In genomic region chr20:49186535-49187329, GRCh38 we compare ENCODE assay signal across 8 cellular contexts. TPM values are rescaled to one million over a fixed set of nuclear protein-coding genes. Genes with fewer than 3 reads are reported as not detected.
A peak's percentile ranks its signal among the peaks of the same experiment; 100 is the strongest.
DNase-seq lines count a peak whose midpoint lies in the region; ATAC-seq and TF ChIP-seq lines count a peak whose summit lies in the region.

No MANE protein-coding gene starts in this region.

- H3K9ac ChIP-seq in SK-N-MC (ENCODE audit: insufficient read length) = peak overlapping the region; percentile 87

- POLR2A ChIA-PET in AG04449 (lab: Yijun Ruan, JAX) = interaction anchor here (0.9 kb wide), 1 partner anchor 27 kb away, joined by 3 read pairs; no protein-coding TSS in a partner anchor

- peak; percentile 22 to 43 for ATAC-seq in activated naive CD4-positive, alpha-beta T cell treated with anti-CD3 and anti-CD28 coated beads, Interleukin-2, amount 50 U/mL, for 72 hours
- ATAC-seq in HG03095 (IDR thresholded peaks at IDR 0.05; ENCODE audit: unreplicated experiment) = no peak

- H3K4me3 ChIP-seq in AG04449 (ENCODE audit: low read depth, low read length) = peak overlapping the region; percentile 70
- peak overlapping the region; percentile 95 for H3K4me3 ChIP-seq in SK-N-MC
- peak overlapping the region; percentile 90 to 92 for H3K4me3 ChIP-seq in prostate gland

- H3K27ac Mint-ChIP-seq in activated naive CD4-positive, alpha-beta T cell treated with anti-CD3 and anti-CD28 coated beads, Interleukin-2, amount 50 U/mL, for 72 hours = peak overlapping the region; percentile 84 to 90

- H3K9me3 ChIP-seq in SK-N-MC (ENCODE audit: low read depth, low read length) = no peaks in the 10 kb centered on the region
- H3K9me3 ChIP-seq in prostate gland = no peaks in the 10 kb centered on the region

- CTCF ChIA-PET in AG04449 (lab: Yijun Ruan, JAX) = interaction anchor here (0.7 to 6.4 kb wide), 4 partner anchors 13 to 54 kb away, joined by 3 to 45 read pairs (median 4); no protein-coding TSS in a partner anchor

- H3K36me3 Mint-ChIP-seq in activated naive CD4-positive, alpha-beta T cell treated with anti-CD3 and anti-CD28 coated beads, Interleukin-2, amount 50 U/mL, for 72 hours = peaks cover 5 to 23% of the 10 kb centered on the region in 2 donors

- TF ChIP-seq CTCF in AG04449 (IDR thresholded peaks at IDR 0.05; ENCODE audit: insufficient read depth, low read length, missing control alignments) = no peak
- TF ChIP-seq CTCF in prostate gland (IDR thresholded peaks at IDR 0.05) = no peak

- no peaks in the 10 kb centered on the region for H3K9me3 Mint-ChIP-seq in activated naive CD4-positive, alpha-beta T cell treated with anti-CD3 and anti-CD28 coated beads, Interleukin-2, amount 50 U/mL, for 72 hours

- H3K36me3 ChIP-seq in SK-N-MC (ENCODE audit: insufficient read depth, low read length) = peaks cover 11% of the 10 kb centered on the region; the same call in 1 of the 2 replicates
- H3K36me3 ChIP-seq in prostate gland = no peaks in the 10 kb centered on the region

- H3K27ac ChIP-seq in SK-N-MC = peak overlapping the region; percentile 32; the same call in 1 of the 2 replicates
- H3K27ac ChIP-seq in prostate gland = peak overlapping the region; percentile 90 to 95

- DNase-seq in AG04449 (ENCODE audit: low read depth, low spot score) = no peak
- DNase-seq in H4 (ENCODE audit: low spot score) = peak; percentile 28
- DNase-seq in SK-N-MC (ENCODE audit: low read depth, low spot score) = no peak
- DNase-seq in activated naive CD4-positive, alpha-beta T cell treated with anti-CD3 and anti-CD28 coated beads, Interleukin-2, amount 50 U/mL, for 72 hours (ENCODE audit: low spot score in 2 of 2) = peak; percentile 57 to 68
- peak; percentile 84 for DNase-seq in cardiac septum (ENCODE audit: low spot score)
- peak; percentile 58 for DNase-seq in prostate gland (ENCODE audit: low spot score)
- peak; percentile 65 for DNase-seq in ureter (ENCODE audit: low spot score)

- peaks cover 9% of the 10 kb centered on the region for H3K4me1 ChIP-seq in prostate gland (replicated peaks)

- intact Hi-C loops in cardiac septum (cut with DNase I) (loop anchor here (10.0 kb wide), 1 partner anchor 52 kb away; no protein-coding TSS in a partner anchor), prostate gland (cut with DNase I) (no loop called here)

- no peaks in the 10 kb centered on the region for H3K27me3 ChIP-seq in prostate gland (replicated peaks; ENCODE audit: insufficient read depth)

- TF ChIP-seq POLR2A in prostate gland (IDR thresholded peaks at IDR 0.05) = peak; percentile 50

- WGBS in prostate gland = under 1% methylated on average over 19 of the region's 19 CpGs

RNA-seq across cellular contexts. Expression of gene STAU1, which starts 1.4 kb away (rescaled TPM):
- total RNA-seq in H4 (2014; rRNA removed; shearing (Covaris generic)) = 34.7 and 47.4 TPM in 2 replicates
- 10 to 100 TPM; 61.1 to 98.9 TPM for total RNA-seq in activated naive CD4-positive, alpha-beta T cell treated with anti-CD3 and anti-CD28 coated beads, Interleukin-2, amount 50 U/mL, for 72 hours
- total RNA-seq in cardiac septum (80.8 TPM), prostate gland (10 to 100 TPM; 73.2 to 94.7 TPM), ureter (88.1 TPM)

RNA-seq across cellular contexts. Expression of gene DDX27, which starts 32.5 kb away (rescaled TPM):
- total RNA-seq in H4 (2014; rRNA removed; shearing (Covaris generic)) = 30.6 and 33.9 TPM in 2 replicates
- 10 to 100 TPM; 42.1 to 51.9 TPM for total RNA-seq in activated naive CD4-positive, alpha-beta T cell treated with anti-CD3 and anti-CD28 coated beads, Interleukin-2, amount 50 U/mL, for 72 hours
- total RNA-seq in cardiac septum = 14.0 TPM
- total RNA-seq in prostate gland = 10 to 100 TPM; 32.9 to 35.0 TPM
- total RNA-seq in ureter = 33.2 TPM

Comparison
In these comparisons a context has a peak if more than half of its experiments do, and no peak if none do; other contexts are left out.
1. DNase-seq: peak in H4 (single experiment), activated naive CD4-positive, alpha-beta T cell treated with anti-CD3 and anti-CD28 coated beads, Interleukin-2, amount 50 U/mL, for 72 hours (2 of 2), cardiac septum (single experiment), prostate gland (single experiment) and ureter (single experiment); none in AG04449 (single experiment) and SK-N-MC (single experiment).
2. Peak in every context shown above with its lines, with median percentiles within 50 percentile points of each other: H3K4me3 ChIP-seq.